In the genomic region with DNA sequence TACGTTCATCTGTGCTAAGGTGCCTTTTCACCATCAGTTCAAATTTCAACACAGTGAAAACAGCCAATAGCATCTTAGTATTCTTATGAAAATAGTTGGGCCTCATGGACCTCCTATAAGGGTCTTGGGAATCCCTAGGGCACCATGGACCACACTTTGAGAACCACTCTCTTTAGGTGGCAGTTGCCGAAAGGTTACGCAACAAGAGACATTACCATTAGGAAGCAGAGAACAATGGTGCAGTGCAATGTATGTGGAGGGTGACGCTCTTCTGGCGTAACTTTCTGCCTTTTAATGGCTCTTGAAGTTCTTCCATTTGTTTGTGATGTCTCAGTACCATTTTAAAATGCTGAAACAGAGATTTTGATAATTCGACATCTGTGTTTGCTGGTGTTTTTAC, we compare ENCODE assay signal across 23 cellular contexts.
"Had no signal": no experiment of that assay in that cellular context is flagged by ENCODE, and none has a peak within 500 bp of the region (broad histone marks: within the 10 kb centered on the region; RNA-seq: fewer than 3 reads in every experiment).

No MANE protein-coding gene starts in this region.

- DNase-seq: colonic mucosa; dermis blood vessel endothelial cell; foreskin keratinocyte; left colon; left ventricle myocardium superior; mesenchymal stem cell; midbrain; occipital lobe; spleen; stimulated activated CD4-positive, alpha-beta T cell treated with anti-CD3 and anti-CD28 coated beads, Interleukin-15, amount 100 ng/mL, for 24 hours; stimulated activated CD4-positive, alpha-beta T cell treated with anti-CD3 and anti-CD28 coated beads, Interleukin-1b, Interleukin-23, amount 100 ng/mL, for 48 hours; stimulated activated CD4-positive, alpha-beta T cell treated with anti-CD3 and anti-CD28 coated beads, Interleukin-4, amount 100 ng/mL, for 24 hours; stimulated activated naive CD8-positive, alpha-beta T cell treated with anti-CD3 and anti-CD28 coated beads, Interleukin-15, amount 100 ng/mL, for 72 hours; testis; transverse colon had no signal

- ATAC-seq: foreskin keratinocyte; left colon; left ventricle myocardium superior; natural killer cell treated with Interleukin-12 subunit alpha and Interleukin-12 subunit beta and Interleukin-15 and Interleukin-18, amount 100 ng/mL, for 72 hours; sciatic nerve; stimulated activated memory B cell treated with anti-CD40 and anti-IgM and Interleukin-4, amounts not matched to agents 10 μg/mL and 1 μg/mL and 100 μg/mL, for 72 hours; stimulated activated naive CD8-positive, alpha-beta T cell treated with anti-CD3 and anti-CD28 coated beads, Interleukin-15, amount 100 ng/mL, for 72 hours had no signal

- H3K4me3 ChIP-seq: colonic mucosa, hepatocyte, lung, neural progenitor cell, prostate gland, spleen, testis, transverse colon had no signal

- H3K9me3 ChIP-seq: colonic mucosa, prostate gland, spleen, testis, transverse colon had no signal

- H3K36me3 ChIP-seq: colonic mucosa, neural progenitor cell, prostate gland, transverse colon had no signal

- H2AFZ ChIP-seq: hepatocyte, neural progenitor cell, parathyroid adenoma had no signal

- H3K79me2 ChIP-seq: hepatocyte had no signal

- H3K4me2 ChIP-seq: hepatocyte, neural progenitor cell had no signal

- H3K4me1 ChIP-seq: colonic mucosa, foreskin keratinocyte, prostate gland had no signal

- H3K9ac ChIP-seq: neural progenitor cell, parathyroid adenoma had no signal

- H3K27me3 ChIP-seq: colonic mucosa, foreskin keratinocyte, hepatocyte, neural progenitor cell, spleen, testis, transverse colon had no signal

- H3K27ac ChIP-seq: colonic mucosa, foreskin keratinocyte, hepatocyte, neural progenitor cell, parathyroid adenoma, prostate gland, spleen, testis, transverse colon had no signal
